In genomic region chr15:73015493-73015892, GRCh38 we compare ENCODE assay signal across 21 cellular contexts.
"Had no signal": no experiment of that assay in that cellular context is flagged by ENCODE, and none has a peak within 500 bp of the region (broad histone marks: within the 10 kb centered on the region; RNA-seq: fewer than 3 reads in every experiment).

No MANE protein-coding gene starts in this region.

- H3K27ac Mint-ChIP-seq: activated CD8-positive, alpha-beta T cell treated with anti-CD3 and anti-CD28 coated beads for 36 hours; activated naive CD4-positive, alpha-beta T cell treated with anti-CD3 and anti-CD28 coated beads for 36 hours; activated T-helper 2 cell treated with anti-CD3 and anti-CD28 coated beads, Interferon-gamma antibody, Interleukin-2, Interleukin-4, amounts not matched to agents 10 μg/mL and 5 μg/mL and 100 μg/mL, durations not matched to agents 14 hours and 24 hours and 36 hours; nephron progenitor cell; stimulated activated naive CD8-positive, alpha-beta T cell treated with anti-CD3 and anti-CD28 coated beads, Interleukin-15, Interleukin-2, amounts not matched to agents 100 ng/mL and 50 ng/mL, for 24 hours had no signal

- DNase-seq: activated CD4-positive, alpha-beta T cell treated with anti-CD3 and anti-CD28 coated beads for 4 hours; activated CD8-positive, alpha-beta T cell treated with anti-CD3 and anti-CD28 coated beads for 36 hours; activated naive CD4-positive, alpha-beta T cell treated with anti-CD3 and anti-CD28 coated beads for 36 hours; activated T-cell treated with anti-CD3 and anti-CD28 coated beads, Interleukin-2, amount 50 U/mL, for 1 hour; anterior cingulate cortex; central memory CD4-positive, alpha-beta T cell; dorsolateral prefrontal cortex; foreskin melanocyte; glutamatergic neuron; hippocampal formation; midbrain; nephron progenitor cell; stimulated activated CD4-positive, alpha-beta T cell treated with anti-CD3 and anti-CD28 coated beads, Interleukin-2, amount 100 ng/mL, for 48 hours; T-helper 2 cell; uterus had no signal

- H3K4me1 ChIP-seq: tibial nerve, uterus had no signal

- H3K4me3 ChIP-seq: dorsolateral prefrontal cortex, lung, tibial nerve, uterus had no signal

- H3K36me3 Mint-ChIP-seq: brain had no signal

- H3K9me3 ChIP-seq: tibial nerve, uterus had no signal

- H3K36me3 ChIP-seq: tibial nerve, uterus had no signal

- ATAC-seq: activated CD8-positive, alpha-beta T cell treated with anti-CD3 and anti-CD28 coated beads for 36 hours; left lobe of liver had no signal

- H3K4me3 Mint-ChIP-seq: activated CD8-positive, alpha-beta T cell treated with anti-CD3 and anti-CD28 coated beads for 36 hours; activated naive CD4-positive, alpha-beta T cell treated with anti-CD3 and anti-CD28 coated beads for 36 hours; brain; nephron progenitor cell; stimulated activated naive CD8-positive, alpha-beta T cell treated with anti-CD3 and anti-CD28 coated beads, Interleukin-15, Interleukin-2, amounts not matched to agents 100 ng/mL and 50 ng/mL, for 24 hours had no signal

- H3K27me3 ChIP-seq: dorsolateral prefrontal cortex, tibial nerve, uterus had no signal

- H3K27ac ChIP-seq: dorsolateral prefrontal cortex, tibial nerve, uterus had no signal
